21 cellular contexts compared by ENCODE assay signal in genomic region chr20:8216375-8217200, GRCh38.
DNase-seq lines count a peak whose midpoint lies in the region; ATAC-seq lines count a peak whose summit lies in the region.
"Had no signal": no experiment of that assay in that cellular context is flagged by ENCODE, and none has a peak within 500 bp of the region (broad histone marks: within the 10 kb centered on the region; RNA-seq: fewer than 3 reads in every experiment).

No MANE protein-coding gene starts in this region.

- ATAC-seq in GM21619 (IDR thresholded peaks at IDR 0.05; ENCODE audit: unreplicated experiment) (peak; percentile 30), HG03565 (IDR thresholded peaks at IDR 0.05; ENCODE audit: unreplicated experiment) (peak; percentile 32)
- peak; percentile 89 for ATAC-seq in stimulated activated effector memory CD8-positive, alpha-beta T cell treated with anti-CD3 and anti-CD28 coated beads, Interleukin-12 subunit alpha, Interleukin-12 subunit beta, amount 100 ng/mL, for 72 hours
- ATAC-seq: gastroesophageal sphincter; HepG2; naive thymus-derived CD8-positive, alpha-beta T cell; PC-3 had no signal

- no peaks in the 10 kb centered on the region for H3K27me3 Mint-ChIP-seq in activated CD4-positive, alpha-beta memory T cell treated with anti-CD3 and anti-CD28 coated beads for 36 hours
- H3K27me3 Mint-ChIP-seq in activated CD4-positive, alpha-beta memory T cell treated with anti-CD3 and anti-CD28 coated beads, Interleukin-2, amount 10 ng/mL, durations not matched to agents 7 days and 5 days: no peaks in the 10 kb centered on the region

- peaks cover 38% of the 10 kb centered on the region for H3K4me1 Mint-ChIP-seq in activated CD4-positive, alpha-beta memory T cell treated with anti-CD3 and anti-CD28 coated beads for 36 hours (ENCODE audit: low read depth)
- H3K4me1 Mint-ChIP-seq in activated CD4-positive, alpha-beta memory T cell treated with anti-CD3 and anti-CD28 coated beads, Interleukin-2, amount 10 ng/mL, durations not matched to agents 7 days and 5 days: peaks cover 38% of the 10 kb centered on the region
- peaks cover 54% of the 10 kb centered on the region for H3K4me1 Mint-ChIP-seq in stimulated activated effector memory CD8-positive, alpha-beta T cell treated with anti-CD3 and anti-CD28 coated beads, Interleukin-12 subunit alpha, Interleukin-12 subunit beta, amount 100 ng/mL, for 72 hours
- H3K4me1 Mint-ChIP-seq: memory B cell had no signal

- no peaks in the 10 kb centered on the region for H3K9me3 Mint-ChIP-seq in activated CD4-positive, alpha-beta memory T cell treated with anti-CD3 and anti-CD28 coated beads for 36 hours
- no peaks in the 10 kb centered on the region for H3K9me3 Mint-ChIP-seq in activated CD4-positive, alpha-beta memory T cell treated with anti-CD3 and anti-CD28 coated beads, Interleukin-2, amount 10 ng/mL, durations not matched to agents 7 days and 5 days
- H3K9me3 Mint-ChIP-seq in stimulated activated effector memory CD8-positive, alpha-beta T cell treated with anti-CD3 and anti-CD28 coated beads, Interleukin-12 subunit alpha, Interleukin-12 subunit beta, amount 100 ng/mL, for 72 hours: no peaks in the 10 kb centered on the region
- H3K9me3 Mint-ChIP-seq: memory B cell; naive thymus-derived CD8-positive, alpha-beta T cell had no signal

- intact Hi-C loops in activated CD4-positive, alpha-beta memory T cell treated with anti-CD3 and anti-CD28 coated beads for 36 hours (cut with micrococcal nuclease): loop anchor here (5.0 to 10.0 kb wide), 2 partner anchors 58 to 84 kb away; partner anchors contain the start of gene PLCB1

- POLR2A ChIA-PET in activated CD4-positive, alpha-beta memory T cell treated with anti-CD3 and anti-CD28 coated beads for 36 hours (lab: Charles Lee): interaction anchor here (1.4 kb wide), 1 partner anchor 88 kb away, joined by 6 read pairs; no protein-coding TSS in a partner anchor
- POLR2A ChIA-PET in activated CD4-positive, alpha-beta memory T cell treated with anti-CD3 and anti-CD28 coated beads, Interleukin-2, amount 10 ng/mL, durations not matched to agents 7 days and 5 days (lab: Charles Lee): no interaction called here

- H3K27ac Mint-ChIP-seq in activated CD4-positive, alpha-beta memory T cell treated with anti-CD3 and anti-CD28 coated beads for 36 hours: peak overlapping the region; percentile 10
- H3K27ac Mint-ChIP-seq in activated CD4-positive, alpha-beta memory T cell treated with anti-CD3 and anti-CD28 coated beads, Interleukin-2, amount 10 ng/mL, durations not matched to agents 7 days and 5 days: no peak overlapping the region
- no peak overlapping the region for H3K27ac Mint-ChIP-seq in stimulated activated effector memory CD8-positive, alpha-beta T cell treated with anti-CD3 and anti-CD28 coated beads, Interleukin-12 subunit alpha, Interleukin-12 subunit beta, amount 100 ng/mL, for 72 hours
- H3K27ac Mint-ChIP-seq: memory B cell; naive thymus-derived CD8-positive, alpha-beta T cell had no signal

- no peaks in the 10 kb centered on the region for H3K36me3 Mint-ChIP-seq in activated CD4-positive, alpha-beta memory T cell treated with anti-CD3 and anti-CD28 coated beads for 36 hours
- peaks cover 5% of the 10 kb centered on the region for H3K36me3 Mint-ChIP-seq in activated CD4-positive, alpha-beta memory T cell treated with anti-CD3 and anti-CD28 coated beads, Interleukin-2, amount 10 ng/mL, durations not matched to agents 7 days and 5 days (ENCODE audit: low read depth)
- peaks cover 5% of the 10 kb centered on the region for H3K36me3 Mint-ChIP-seq in stimulated activated effector memory CD8-positive, alpha-beta T cell treated with anti-CD3 and anti-CD28 coated beads, Interleukin-12 subunit alpha, Interleukin-12 subunit beta, amount 100 ng/mL, for 72 hours
- H3K36me3 Mint-ChIP-seq: memory B cell; naive thymus-derived CD8-positive, alpha-beta T cell had no signal

- no peak overlapping the region for H3K4me3 Mint-ChIP-seq in activated CD4-positive, alpha-beta memory T cell treated with anti-CD3 and anti-CD28 coated beads for 36 hours
- no peak overlapping the region for H3K4me3 Mint-ChIP-seq in activated CD4-positive, alpha-beta memory T cell treated with anti-CD3 and anti-CD28 coated beads, Interleukin-2, amount 10 ng/mL, durations not matched to agents 7 days and 5 days
- peak overlapping the region; percentile 1 for H3K4me3 Mint-ChIP-seq in stimulated activated effector memory CD8-positive, alpha-beta T cell treated with anti-CD3 and anti-CD28 coated beads, Interleukin-12 subunit alpha, Interleukin-12 subunit beta, amount 100 ng/mL, for 72 hours
- H3K4me3 Mint-ChIP-seq: memory B cell; naive thymus-derived CD8-positive, alpha-beta T cell had no signal

- DNase-seq in activated CD4-positive, alpha-beta memory T cell treated with anti-CD3 and anti-CD28 coated beads for 36 hours: peak; percentile 17
- DNase-seq in activated CD4-positive, alpha-beta memory T cell treated with anti-CD3 and anti-CD28 coated beads, Interleukin-2, amount 10 ng/mL, durations not matched to agents 7 days and 5 days: no peak
- DNase-seq in stimulated activated effector memory CD8-positive, alpha-beta T cell treated with anti-CD3 and anti-CD28 coated beads, Interleukin-12 subunit alpha, Interleukin-12 subunit beta, amount 100 ng/mL, for 72 hours (ENCODE audit: low spot score in 2 of 2): no peak
- DNase-seq in NCI-H526 (lab: John Stamatoyannopoulos, UW) (no peak), foreskin melanocyte (no peak), glomerular visceral epithelial cell (ENCODE audit: extremely low spot score) (no peak)
- DNase-seq: aorta; central memory CD4-positive, alpha-beta T cell; MG63; naive thymus-derived CD8-positive, alpha-beta T cell; NCI-H146; NCI-H2171 treated with DMSO at 0.1 percent for 48 hours; NCI-H774; PC-3; SIG-M5; stimulated activated CD4-positive, alpha-beta T cell treated with anti-CD3 and anti-CD28 coated beads, Interleukin-1b, Interleukin-23, amount 100 ng/mL, for 48 hours had no signal

- CTCF ChIA-PET in activated CD4-positive, alpha-beta memory T cell treated with anti-CD3 and anti-CD28 coated beads for 36 hours (lab: Charles Lee): no interaction called here
- CTCF ChIA-PET in activated CD4-positive, alpha-beta memory T cell treated with anti-CD3 and anti-CD28 coated beads, Interleukin-2, amount 10 ng/mL, durations not matched to agents 7 days and 5 days (lab: Charles Lee): no interaction called here

Comparison
In these comparisons a context has a peak if more than half of its experiments do, and no peak if none do; other contexts are left out.
1. ATAC-seq: peak in every context shown above with its lines; median percentile 89 in stimulated activated effector memory CD8-positive, alpha-beta T cell treated with anti-CD3 and anti-CD28 coated beads, Interleukin-12 subunit alpha, Interleukin-12 subunit beta, amount 100 ng/mL, for 72 hours; 32 in HG03565; 30 in GM21619.